In the genomic region with DNA sequence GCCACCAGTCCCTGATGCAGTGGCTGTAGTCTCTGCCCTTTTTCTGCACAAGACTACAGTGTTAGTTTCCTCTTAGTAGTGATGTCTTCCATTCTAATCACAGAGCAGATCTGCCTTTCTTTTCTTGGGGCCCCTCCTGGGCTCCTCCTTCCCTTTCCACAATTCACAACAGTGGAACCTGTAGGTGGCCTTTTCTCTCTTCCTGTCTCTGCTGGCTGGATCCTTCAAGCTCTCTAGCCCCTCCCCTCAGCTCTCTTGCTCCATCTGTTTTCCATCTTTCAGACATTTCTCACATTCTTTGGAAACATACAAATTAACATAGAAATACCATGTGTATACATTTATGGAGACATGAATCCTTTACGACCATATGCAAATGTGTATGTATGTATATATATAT, we compare ENCODE assay signal across 15 cellular contexts. TPM values are rescaled to one million over a fixed set of nuclear protein-coding genes. Genes with fewer than 3 reads are reported as not detected.
DNase-seq lines count a peak whose midpoint lies in the region; ATAC-seq and TF ChIP-seq lines count a peak whose summit lies in the region.
"Had no signal": no experiment of that assay in that cellular context is flagged by ENCODE, and none has a peak within 500 bp of the region (broad histone marks: within the 10 kb centered on the region; RNA-seq: fewer than 3 reads in every experiment).

No MANE protein-coding gene starts in this region.

- no peak for TF ChIP-seq POLR2A in vagina (IDR thresholded peaks at IDR 0.05)

- peaks cover 8% of the 10 kb centered on the region for H3K4me1 Mint-ChIP-seq in activated T-helper 1 cell treated with anti-CD3 and anti-CD28 coated beads, Interleukin-12 subunit alpha, Interleukin-12 subunit beta, Interleukin-2, Interleukin-4 antibody, amounts not matched to agents 30 ng/mL and 10 ng/mL and 1 ng/mL, durations not matched to agents 14 hours and 24 hours and 36 hours (ENCODE audit: low read depth)
- H3K4me1 Mint-ChIP-seq in activated CD8-positive, alpha-beta T cell treated with anti-CD3 and anti-CD28 coated beads for 36 hours (ENCODE audit: low read depth) = peaks cover 5% of the 10 kb centered on the region

- H3K9me3 ChIP-seq in heart right ventricle (no peaks in the 10 kb centered on the region), vagina (no peaks in the 10 kb centered on the region)

- H3K9me3 Mint-ChIP-seq in activated T-helper 1 cell treated with anti-CD3 and anti-CD28 coated beads, Interleukin-12 subunit alpha, Interleukin-12 subunit beta, Interleukin-2, Interleukin-4 antibody, amounts not matched to agents 30 ng/mL and 10 ng/mL and 1 ng/mL, durations not matched to agents 14 hours and 24 hours and 36 hours = no peaks in the 10 kb centered on the region
- H3K9me3 Mint-ChIP-seq in activated CD8-positive, alpha-beta T cell treated with anti-CD3 and anti-CD28 coated beads for 36 hours = no peaks in the 10 kb centered on the region
- H3K9me3 Mint-ChIP-seq: activated naive CD8-positive, alpha-beta T cell treated with anti-CD3 and anti-CD28 coated beads, Interleukin-2, amount 50 U/mL, for 24 hours had no signal

- no peaks in the 10 kb centered on the region for H3K27me3 Mint-ChIP-seq in activated T-helper 1 cell treated with anti-CD3 and anti-CD28 coated beads, Interleukin-12 subunit alpha, Interleukin-12 subunit beta, Interleukin-2, Interleukin-4 antibody, amounts not matched to agents 30 ng/mL and 10 ng/mL and 1 ng/mL, durations not matched to agents 14 hours and 24 hours and 36 hours (ENCODE audit: insufficient read depth)
- no peaks in the 10 kb centered on the region for H3K27me3 Mint-ChIP-seq in activated CD8-positive, alpha-beta T cell treated with anti-CD3 and anti-CD28 coated beads for 36 hours
- H3K27me3 Mint-ChIP-seq: activated naive CD8-positive, alpha-beta T cell treated with anti-CD3 and anti-CD28 coated beads, Interleukin-2, amount 50 U/mL, for 24 hours had no signal

- H3K4me3 ChIP-seq in heart right ventricle = peak overlapping the region in 6 of 10 donors; percentile 15 to 39 (median 28)
- H3K4me3 ChIP-seq in coronary artery = peak overlapping the region; percentile 59
- H3K4me3 ChIP-seq in vagina = peak overlapping the region; percentile 24 to 31
- H3K4me3 ChIP-seq: BLaER1 treated with 17β-estradiol and CSF1 and Interleukin-3, amounts not matched to agents 10 nM and 100 nM; GM12878 had no signal

- intact Hi-C loops in heart right ventricle (cut with DNase I) = no loop called here
- intact Hi-C loops in left cardiac atrium (cut with DNase I) = no loop called here
- intact Hi-C loops in vagina (cut with DNase I) = no loop called here
- intact Hi-C loops in activated T-helper 1 cell treated with anti-CD3 and anti-CD28 coated beads, Interleukin-12 subunit alpha, Interleukin-12 subunit beta, Interleukin-2, Interleukin-4 antibody, amounts not matched to agents 30 ng/mL and 10 ng/mL and 1 ng/mL, durations not matched to agents 14 hours and 24 hours and 36 hours (cut with micrococcal nuclease) = no loop called here
- intact Hi-C loops in activated CD8-positive, alpha-beta T cell treated with anti-CD3 and anti-CD28 coated beads for 36 hours (cut with micrococcal nuclease) = no loop called here

- H3K36me3 ChIP-seq in heart right ventricle (no peaks in the 10 kb centered on the region), vagina (no peaks in the 10 kb centered on the region)
- H3K36me3 ChIP-seq: BLaER1 treated with 17β-estradiol and CSF1 and Interleukin-3, amounts not matched to agents 10 nM and 100 nM had no signal

- TF ChIP-seq CTCF in heart right ventricle (IDR thresholded peaks at IDR 0.05) (no peak), coronary artery (IDR thresholded peaks at IDR 0.05) (no peak), vagina (IDR thresholded peaks at IDR 0.05) (no peak)
- no peak for TF ChIP-seq CTCF in activated CD8-positive, alpha-beta T cell treated with anti-CD3 and anti-CD28 coated beads for 36 hours (IDR thresholded peaks at IDR 0.05)

- POLR2A ChIA-PET in activated CD8-positive, alpha-beta T cell treated with anti-CD3 and anti-CD28 coated beads for 36 hours (lab: Charles Lee) = no interaction called here

- H3K27me3 ChIP-seq in heart right ventricle = peaks cover 0 to 3% (median 0%) of the 10 kb centered on the region in 7 donors
- no peaks in the 10 kb centered on the region for H3K27me3 ChIP-seq in vagina

- no peak for DNase-seq in heart right ventricle
- no peak for DNase-seq in left cardiac atrium
- DNase-seq in coronary artery (ENCODE audit: low spot score) = no peak
- DNase-seq in left kidney (ENCODE audit: low read depth, low spot score) = peak; percentile 67
- no peak for DNase-seq in vagina (ENCODE audit: extremely low spot score in 2 of 2)
- no peak for DNase-seq in activated T-helper 1 cell treated with anti-CD3 and anti-CD28 coated beads, Interleukin-12 subunit alpha, Interleukin-12 subunit beta, Interleukin-2, Interleukin-4 antibody, amounts not matched to agents 30 ng/mL and 10 ng/mL and 1 ng/mL, durations not matched to agents 14 hours and 24 hours and 36 hours (ENCODE audit: low spot score)
- no peak for DNase-seq in NCI-H1930 (lab: John Stamatoyannopoulos, UW)
- DNase-seq in activated CD8-positive, alpha-beta T cell treated with anti-CD3 and anti-CD28 coated beads for 36 hours = no peak
- DNase-seq: activated CD4-positive, CD25-positive, alpha-beta regulatory T cell treated with anti-CD3 and anti-CD28 coated beads, Interleukin-2, amount 50 U/mL, for 72 hours; activated naive CD8-positive, alpha-beta T cell treated with anti-CD3 and anti-CD28 coated beads, Interleukin-2, amount 50 U/mL, for 24 hours; MM.1S; OCI-M1 had no signal

- H3K36me3 Mint-ChIP-seq in activated T-helper 1 cell treated with anti-CD3 and anti-CD28 coated beads, Interleukin-12 subunit alpha, Interleukin-12 subunit beta, Interleukin-2, Interleukin-4 antibody, amounts not matched to agents 30 ng/mL and 10 ng/mL and 1 ng/mL, durations not matched to agents 14 hours and 24 hours and 36 hours (ENCODE audit: low read depth) = peaks cover 3% of the 10 kb centered on the region
- no peaks in the 10 kb centered on the region for H3K36me3 Mint-ChIP-seq in activated CD8-positive, alpha-beta T cell treated with anti-CD3 and anti-CD28 coated beads for 36 hours (ENCODE audit: low read depth)

- WGBS in heart right ventricle, 2 donors = 45 to 71% methylated on average over 1 of the region's 1 CpG

- H3K27ac ChIP-seq in heart right ventricle (no peak overlapping the region), coronary artery (no peak overlapping the region), vagina (no peak overlapping the region)
- H3K27ac ChIP-seq: BLaER1 treated with 17β-estradiol and CSF1 and Interleukin-3, amounts not matched to agents 10 nM and 100 nM; skin epidermis had no signal

- no peak overlapping the region for H3K27ac Mint-ChIP-seq in activated T-helper 1 cell treated with anti-CD3 and anti-CD28 coated beads, Interleukin-12 subunit alpha, Interleukin-12 subunit beta, Interleukin-2, Interleukin-4 antibody, amounts not matched to agents 30 ng/mL and 10 ng/mL and 1 ng/mL, durations not matched to agents 14 hours and 24 hours and 36 hours
- H3K27ac Mint-ChIP-seq in activated CD8-positive, alpha-beta T cell treated with anti-CD3 and anti-CD28 coated beads for 36 hours = no peak overlapping the region
- H3K27ac Mint-ChIP-seq: activated naive CD8-positive, alpha-beta T cell treated with anti-CD3 and anti-CD28 coated beads, Interleukin-2, amount 50 U/mL, for 24 hours had no signal

- CTCF ChIA-PET in activated CD8-positive, alpha-beta T cell treated with anti-CD3 and anti-CD28 coated beads for 36 hours (lab: Charles Lee) = no interaction called here

- no peak for ATAC-seq in heart right ventricle
- ATAC-seq in left cardiac atrium = no peak
- no peak for ATAC-seq in activated CD8-positive, alpha-beta T cell treated with anti-CD3 and anti-CD28 coated beads for 36 hours
- ATAC-seq: activated naive CD8-positive, alpha-beta T cell treated with anti-CD3 and anti-CD28 coated beads, Interleukin-2, amount 50 U/mL, for 24 hours; GM12878 had no signal

- H3K4me3 Mint-ChIP-seq in activated T-helper 1 cell treated with anti-CD3 and anti-CD28 coated beads, Interleukin-12 subunit alpha, Interleukin-12 subunit beta, Interleukin-2, Interleukin-4 antibody, amounts not matched to agents 30 ng/mL and 10 ng/mL and 1 ng/mL, durations not matched to agents 14 hours and 24 hours and 36 hours = no peak overlapping the region
- H3K4me3 Mint-ChIP-seq in activated CD8-positive, alpha-beta T cell treated with anti-CD3 and anti-CD28 coated beads for 36 hours = no peak overlapping the region
- H3K4me3 Mint-ChIP-seq: activated naive CD8-positive, alpha-beta T cell treated with anti-CD3 and anti-CD28 coated beads, Interleukin-2, amount 50 U/mL, for 24 hours had no signal

- no peaks in the 10 kb centered on the region for H3K4me1 ChIP-seq in heart right ventricle
- no peaks in the 10 kb centered on the region for H3K4me1 ChIP-seq in vagina
- H3K4me1 ChIP-seq: BLaER1 treated with 17β-estradiol and CSF1 and Interleukin-3, amounts not matched to agents 10 nM and 100 nM had no signal

RNA-seq across cellular contexts. Expression of a gene that starts 0.3 kb away (rescaled TPM):
- total RNA-seq in heart right ventricle = under 1 TPM in 9 of 10 donors, not detected in 1; 0.18 to 0.57 (median 0.30) TPM
- under 1 TPM; 0.13 to 0.66 TPM for polyA plus RNA-seq in heart right ventricle
- total RNA-seq in left cardiac atrium = under 1 TPM; 0.44 to 0.52 TPM
- total RNA-seq in vagina = 2.5 TPM
- 0.54 and 1.0 TPM in 2 replicates for total RNA-seq in activated T-helper 1 cell treated with anti-CD3 and anti-CD28 coated beads, Interleukin-12 subunit alpha, Interleukin-12 subunit beta, Interleukin-2, Interleukin-4 antibody, amounts not matched to agents 30 ng/mL and 10 ng/mL and 1 ng/mL, durations not matched to agents 14 hours and 24 hours and 36 hours
- under 1 TPM; 0.36 to 0.81 TPM for total RNA-seq in activated CD8-positive, alpha-beta T cell treated with anti-CD3 and anti-CD28 coated beads for 36 hours

RNA-seq across cellular contexts. Expression of a gene that starts 16.1 kb away (rescaled TPM):
- total RNA-seq in heart right ventricle (1 to 10 TPM; 6.5 to 8.7 (median 7.0) TPM), left cardiac atrium (1 to 10 TPM; 6.6 to 7.9 TPM), vagina (10.8 TPM)
- 1 to 10 TPM; 6.0 to 9.7 TPM for polyA plus RNA-seq in heart right ventricle
- total RNA-seq in activated T-helper 1 cell treated with anti-CD3 and anti-CD28 coated beads, Interleukin-12 subunit alpha, Interleukin-12 subunit beta, Interleukin-2, Interleukin-4 antibody, amounts not matched to agents 30 ng/mL and 10 ng/mL and 1 ng/mL, durations not matched to agents 14 hours and 24 hours and 36 hours = 12.1 and 12.7 TPM in 2 replicates
- 1 to 10 TPM; 5.2 to 6.0 TPM for total RNA-seq in activated CD8-positive, alpha-beta T cell treated with anti-CD3 and anti-CD28 coated beads for 36 hours
